8 cellular contexts compared by ENCODE assay signal in the genomic region with DNA sequence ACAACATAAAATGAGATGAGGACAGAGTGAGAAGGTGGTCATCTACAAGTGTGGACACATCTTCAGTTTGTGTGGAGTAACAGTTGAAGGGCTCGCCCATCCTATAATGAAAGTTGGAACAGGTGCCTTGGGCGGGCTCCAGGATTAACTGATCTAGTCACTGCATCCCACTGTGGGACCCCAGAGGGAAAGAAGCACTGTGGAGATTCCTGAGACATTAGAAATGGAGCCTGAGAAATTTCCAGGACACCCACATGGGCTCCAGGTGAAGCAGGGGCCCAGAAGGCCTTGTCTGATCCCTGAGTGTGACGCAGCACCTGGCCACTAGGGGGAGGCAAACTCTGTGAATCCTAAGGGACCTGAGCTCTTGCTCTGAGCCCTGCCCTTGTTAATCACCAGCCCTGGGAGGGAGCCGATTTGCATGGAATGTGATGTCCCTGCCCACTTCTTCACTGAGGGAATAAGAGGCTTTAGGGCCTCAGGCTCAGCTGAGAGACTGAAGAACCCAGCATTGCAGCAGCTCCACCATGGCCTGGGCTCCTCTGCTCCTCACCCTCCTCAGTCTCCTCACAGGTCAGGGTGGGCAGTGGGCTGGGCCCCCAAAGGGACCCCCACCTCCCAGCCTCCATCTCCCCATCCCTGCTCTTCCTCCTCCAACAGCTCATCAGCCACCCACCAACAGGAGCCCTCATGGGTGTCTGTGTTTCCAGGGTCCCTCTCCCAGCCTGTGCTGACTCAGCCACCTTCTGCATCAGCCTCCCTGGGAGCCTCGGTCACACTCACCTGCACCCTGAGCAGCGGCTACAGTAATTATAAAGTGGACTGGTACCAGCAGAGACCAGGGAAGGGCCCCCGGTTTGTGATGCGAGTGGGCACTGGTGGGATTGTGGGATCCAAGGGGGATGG.
DNase-seq lines count a peak whose midpoint lies in the region; ATAC-seq and TF ChIP-seq lines count a peak whose summit lies in the region.

No MANE protein-coding gene starts in this region.

- no peak overlapping the region for H3K27ac ChIP-seq in adrenal gland

- H3K4me1 ChIP-seq in adrenal gland (replicated peaks in 1 of 2) = no peaks in the 10 kb centered on the region

- no peaks in the 10 kb centered on the region for H3K36me3 ChIP-seq in adrenal gland (replicated peaks in 1 of 2)

- H3K4me3 ChIP-seq in Jurkat, Clone E6-1 (ENCODE audit: low read length) = no peak overlapping the region
- H3K4me3 ChIP-seq in adrenal gland = no peak overlapping the region

- 48 to 65% (median 62%) methylated on average over 6 to 8 of the region's 8 CpGs for WGBS in adrenal gland, 4 donors

- peak; percentile 72 for DNase-seq in D341Med (ENCODE audit: low spot score)
- peak; percentile 48 for DNase-seq in Jurkat, Clone E6-1 (ENCODE audit: low read depth, low spot score)
- DNase-seq in adrenal gland = peak; percentile 26 to 66 (median 44)
- peak; percentile 92 for DNase-seq in iPS-NIHi11 (ENCODE audit: low spot score)
- DNase-seq in stimulated activated CD4-positive, alpha-beta T cell treated with anti-CD3 and anti-CD28 coated beads, Interleukin-4, amount 100 ng/mL, for 4 hours = peak; percentile 52 to 68

- no peaks in the 10 kb centered on the region for H3K9me3 ChIP-seq in adrenal gland (replicated peaks in 1 of 3)

- no peak for TF ChIP-seq POLR2A in adrenal gland (IDR thresholded peaks at IDR 0.05)

- peak; percentile 78 for ATAC-seq in SK-N-SH treated with all-trans-retinoic acid at 6 μM for 48 hours
- ATAC-seq in GM21528 (IDR thresholded peaks at IDR 0.05; ENCODE audit: low FRiP score, unreplicated experiment) = no peak
- no peak for ATAC-seq in HG03196 (IDR thresholded peaks at IDR 0.05; ENCODE audit: unreplicated experiment)

- no peaks in the 10 kb centered on the region for H3K27me3 ChIP-seq in adrenal gland

- intact Hi-C loops in adrenal gland (cut with DNase I) = no loop called here

- TF ChIP-seq CTCF in adrenal gland (IDR thresholded peaks at IDR 0.05) = peak; percentile 41 to 71 (median 57)

TF ChIP-seq in SK-N-SH treated with all-trans-retinoic acid at 6 μM for 48 hours, 23 proteins besides CTCF, POLR2A, EP300 and RAD21:
- TF ChIP-seq, protein P1, sequence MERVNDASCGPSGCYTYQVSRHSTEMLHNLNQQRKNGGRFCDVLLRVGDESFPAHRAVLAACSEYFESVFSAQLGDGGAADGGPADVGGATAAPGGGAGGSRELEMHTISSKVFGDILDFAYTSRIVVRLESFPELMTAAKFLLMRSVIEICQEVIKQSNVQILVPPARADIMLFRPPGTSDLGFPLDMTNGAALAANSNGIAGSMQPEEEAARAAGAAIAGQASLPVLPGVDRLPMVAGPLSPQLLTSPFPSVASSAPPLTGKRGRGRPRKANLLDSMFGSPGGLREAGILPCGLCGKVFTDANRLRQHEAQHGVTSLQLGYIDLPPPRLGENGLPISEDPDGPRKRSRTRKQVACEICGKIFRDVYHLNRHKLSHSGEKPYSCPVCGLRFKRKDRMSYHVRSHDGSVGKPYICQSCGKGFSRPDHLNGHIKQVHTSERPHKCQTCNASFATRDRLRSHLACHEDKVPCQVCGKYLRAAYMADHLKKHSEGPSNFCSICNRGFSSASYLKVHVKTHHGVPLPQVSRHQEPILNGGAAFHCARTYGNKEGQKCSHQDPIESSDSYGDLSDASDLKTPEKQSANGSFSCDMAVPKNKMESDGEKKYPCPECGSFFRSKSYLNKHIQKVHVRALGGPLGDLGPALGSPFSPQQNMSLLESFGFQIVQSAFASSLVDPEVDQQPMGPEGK (CRISPR knock-in tag; IDR thresholded peaks at IDR 0.05; ENCODE audit: borderline replicate concordance) = no peak
- TF ChIP-seq ISL1 (CRISPR knock-in tag; IDR thresholded peaks at IDR 0.05) (no peak), ZFP3 (CRISPR knock-in tag; IDR thresholded peaks at IDR 0.05) (no peak), OSR1 (CRISPR knock-in tag; IDR thresholded peaks at IDR 0.05) (no peak), BACH2 (CRISPR knock-in tag; IDR thresholded peaks at IDR 0.05; ENCODE audit: borderline replicate concordance) (no peak), ARNTL (CRISPR knock-in tag; IDR thresholded peaks at IDR 0.05; ENCODE audit: borderline replicate concordance, low read depth) (no peak), ZFP30 (CRISPR knock-in tag; IDR thresholded peaks at IDR 0.05) (no peak), PPARA (CRISPR knock-in tag; IDR thresholded peaks at IDR 0.05; ENCODE audit: borderline replicate concordance) (no peak), ZNF8 (CRISPR knock-in tag; IDR thresholded peaks at IDR 0.05) (no peak), GLIS3 (CRISPR knock-in tag; IDR thresholded peaks at IDR 0.05) (no peak), TCF4 (CRISPR knock-in tag; IDR thresholded peaks at IDR 0.05; ENCODE audit: borderline replicate concordance) (no peak), ZC3H10 (CRISPR knock-in tag; IDR thresholded peaks at IDR 0.05) (no peak)
- TF ChIP-seq, protein P2, sequence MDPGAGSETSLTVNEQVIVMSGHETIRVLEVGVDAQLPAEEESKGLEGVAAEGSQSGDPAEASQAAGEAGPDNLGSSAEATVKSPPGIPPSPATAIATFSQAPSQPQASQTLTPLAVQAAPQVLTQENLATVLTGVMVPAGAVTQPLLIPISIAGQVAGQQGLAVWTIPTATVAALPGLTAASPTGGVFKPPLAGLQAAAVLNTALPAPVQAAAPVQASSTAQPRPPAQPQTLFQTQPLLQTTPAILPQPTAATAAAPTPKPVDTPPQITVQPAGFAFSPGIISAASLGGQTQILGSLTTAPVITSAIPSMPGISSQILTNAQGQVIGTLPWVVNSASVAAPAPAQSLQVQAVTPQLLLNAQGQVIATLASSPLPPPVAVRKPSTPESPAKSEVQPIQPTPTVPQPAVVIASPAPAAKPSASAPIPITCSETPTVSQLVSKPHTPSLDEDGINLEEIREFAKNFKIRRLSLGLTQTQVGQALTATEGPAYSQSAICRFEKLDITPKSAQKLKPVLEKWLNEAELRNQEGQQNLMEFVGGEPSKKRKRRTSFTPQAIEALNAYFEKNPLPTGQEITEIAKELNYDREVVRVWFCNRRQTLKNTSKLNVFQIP (CRISPR knock-in tag; IDR thresholded peaks at IDR 0.05; ENCODE audit: borderline replicate concordance, low read depth) = no peak
